ENCODE assay signal across 31 cellular contexts in genomic region chr7:97285348-97285747, GRCh38.
DNase-seq lines count a peak whose midpoint lies in the region; ATAC-seq and TF ChIP-seq lines count a peak whose summit lies in the region.
"Had no signal": no experiment of that assay in that cellular context is flagged by ENCODE, and none has a peak within 500 bp of the region (broad histone marks: within the 10 kb centered on the region; RNA-seq: fewer than 3 reads in every experiment).

No MANE protein-coding gene starts in this region.

- H3K36me3 Mint-ChIP-seq in activated T-cell treated with anti-CD3 and anti-CD28 coated beads, Interleukin-2, amount 50 U/mL, for 72 hours (ENCODE audit: insufficient read depth in 2 of 2), result no peaks in the 10 kb centered on the region
- H3K36me3 Mint-ChIP-seq: CD14-positive monocyte; CD4-positive, alpha-beta memory T cell; CD4-positive, CD25-positive, alpha-beta regulatory T cell; CD8-positive, alpha-beta memory T cell; CD8-positive, alpha-beta T cell had no signal

- H3K4me1 ChIP-seq in mucosa of descending colon (ENCODE audit: low read depth), result no peaks in the 10 kb centered on the region
- H3K4me1 ChIP-seq: A549; BE2C; BLaER1; BLaER1 treated with 17β-estradiol and CSF1 and Interleukin-3, amounts not matched to agents 10 nM and 100 nM; Caco-2 had no signal

- no peaks in the 10 kb centered on the region for H3K9me3 Mint-ChIP-seq in activated T-cell treated with anti-CD3 and anti-CD28 coated beads, Interleukin-2, amount 50 U/mL, for 72 hours
- H3K9me3 Mint-ChIP-seq: CD4-positive, alpha-beta T cell; CD8-positive, alpha-beta T cell had no signal

- H3K9me3 ChIP-seq in mucosa of descending colon, result no peaks in the 10 kb centered on the region
- H3K9me3 ChIP-seq: A549; BE2C; BLaER1; BLaER1 treated with 17β-estradiol and CSF1 and Interleukin-3, amounts not matched to agents 10 nM and 100 nM; Caco-2 had no signal

- H3K27ac Mint-ChIP-seq in activated T-cell treated with anti-CD3 and anti-CD28 coated beads, Interleukin-2, amount 50 U/mL, for 72 hours, result peak overlapping the region; percentile 25
- H3K27ac Mint-ChIP-seq: B cell; CD14-positive monocyte; CD4-positive, alpha-beta memory T cell; CD4-positive, alpha-beta T cell; CD4-positive, CD25-positive, alpha-beta regulatory T cell; CD8-positive, alpha-beta memory T cell; CD8-positive, alpha-beta T cell had no signal

- intact Hi-C loops in left colon (cut with DNase I, micrococcal nuclease), result no loop called here
- intact Hi-C loops in mucosa of descending colon (cut with DNase I, micrococcal nuclease), result no loop called here

- no peak overlapping the region for H3K4me3 Mint-ChIP-seq in activated T-cell treated with anti-CD3 and anti-CD28 coated beads, Interleukin-2, amount 50 U/mL, for 72 hours
- H3K4me3 Mint-ChIP-seq: B cell; CD14-positive monocyte; CD4-positive, alpha-beta memory T cell; CD4-positive, alpha-beta T cell; CD4-positive, CD25-positive, alpha-beta regulatory T cell; CD8-positive, alpha-beta memory T cell; CD8-positive, alpha-beta T cell had no signal

- H3K4me3 ChIP-seq in mucosa of descending colon, result no peak overlapping the region
- H3K4me3 ChIP-seq: A549; BLaER1; BLaER1 treated with 17β-estradiol and CSF1 and Interleukin-3, amounts not matched to agents 10 nM and 100 nM had no signal

- no peak for DNase-seq in activated T-cell treated with anti-CD3 and anti-CD28 coated beads, Interleukin-2, amount 50 U/mL, for 72 hours
- no peak for DNase-seq in activated T-cell treated with anti-CD3 and anti-CD28 coated beads for 4 hours
- DNase-seq in left colon, result no peak
- no peak for DNase-seq in mucosa of descending colon
- DNase-seq in activated effector memory CD4-positive, alpha-beta T cell treated with Interleukin-2 at 50 U/mL for 16 hours, result no peak
- DNase-seq: 8988T; ACHN; AML-193; BE2C; C1 segment of cervical spinal cord; Caco-2; Calu3; CD4-positive, alpha-beta memory T cell; CD4-positive, alpha-beta T cell; CD4-positive, CD25-positive, alpha-beta regulatory T cell; CD8-positive, alpha-beta memory T cell; CD8-positive, alpha-beta T cell; COR-L47; DMS 273 treated with DMSO at 0.1 percent for 48 hours; DMS153; DMS53; DMS79; DMS79 treated with DMSO at 0.1 percent for 48 hours; DND-41; EL had no signal

- no peak for ATAC-seq in activated T-cell treated with anti-CD3 and anti-CD28 coated beads, Interleukin-2, amount 50 U/mL, for 72 hours (replicated peaks in 1 of 2)
- ATAC-seq in left colon (peak; percentile 100), mucosa of descending colon (peak; percentile 90), GM18520 (IDR thresholded peaks at IDR 0.05; ENCODE audit: unreplicated experiment) (no peak)
- ATAC-seq: A549; CD8-positive, alpha-beta T cell had no signal

- H3K36me3 ChIP-seq in mucosa of descending colon (ENCODE audit: low read depth), result no peaks in the 10 kb centered on the region
- H3K36me3 ChIP-seq: BE2C; BLaER1; BLaER1 treated with 17β-estradiol and CSF1 and Interleukin-3, amounts not matched to agents 10 nM and 100 nM had no signal

- no peak for TF ChIP-seq CTCF in mucosa of descending colon (IDR thresholded peaks at IDR 0.05)

- peaks cover 4% of the 10 kb centered on the region for H3K27me3 Mint-ChIP-seq in activated T-cell treated with anti-CD3 and anti-CD28 coated beads, Interleukin-2, amount 50 U/mL, for 72 hours (ENCODE audit: low read depth)
- H3K27me3 Mint-ChIP-seq: B cell; CD4-positive, alpha-beta T cell; CD4-positive, CD25-positive, alpha-beta regulatory T cell; CD8-positive, alpha-beta memory T cell had no signal

- H3K4me1 Mint-ChIP-seq in activated T-cell treated with anti-CD3 and anti-CD28 coated beads, Interleukin-2, amount 50 U/mL, for 72 hours (ENCODE audit: low read depth), result no peaks in the 10 kb centered on the region
- H3K4me1 Mint-ChIP-seq: B cell; CD14-positive monocyte; CD4-positive, alpha-beta memory T cell; CD4-positive, CD25-positive, alpha-beta regulatory T cell; CD8-positive, alpha-beta memory T cell had no signal

Comparison
In these comparisons a context has a peak if more than half of its experiments do, and no peak if none do; other contexts are left out.
1. ATAC-seq: peak in left colon (single experiment) and mucosa of descending colon (single experiment); none in activated T-cell treated with anti-CD3 and anti-CD28 coated beads, Interleukin-2, amount 50 U/mL, for 72 hours (0 of 2) and GM18520 (single experiment).